Comparison of ENCODE assay signal across 1 cellular context in genomic region chr12:108589840-108590229, GRCh38.
TF ChIP-seq lines count a peak whose summit lies in the region.

No MANE protein-coding gene starts in this region.

TF ChIP-seq in IMR-90, 13 proteins besides CTCF, POLR2A, EP300 and RAD21 (continued from another document):
- no peak for TF ChIP-seq ELK1 (IDR thresholded peaks at IDR 0.05; ENCODE audit: borderline replicate concordance, low read depth, low read length)
- TF ChIP-seq MXI1 (IDR thresholded peaks at IDR 0.05; ENCODE audit: borderline replicate concordance, low read depth, low read length) = no peak
- TF ChIP-seq CEBPB (IDR thresholded peaks at IDR 0.05; ENCODE audit: low read depth, low read length) = no peak
- no peak for TF ChIP-seq FOS (IDR thresholded peaks at IDR 0.05; ENCODE audit: low read depth, low read length)
- no peak for TF ChIP-seq CHD1 (IDR thresholded peaks at IDR 0.05; ENCODE audit: low read depth, low read length)
